In the genomic region with DNA sequence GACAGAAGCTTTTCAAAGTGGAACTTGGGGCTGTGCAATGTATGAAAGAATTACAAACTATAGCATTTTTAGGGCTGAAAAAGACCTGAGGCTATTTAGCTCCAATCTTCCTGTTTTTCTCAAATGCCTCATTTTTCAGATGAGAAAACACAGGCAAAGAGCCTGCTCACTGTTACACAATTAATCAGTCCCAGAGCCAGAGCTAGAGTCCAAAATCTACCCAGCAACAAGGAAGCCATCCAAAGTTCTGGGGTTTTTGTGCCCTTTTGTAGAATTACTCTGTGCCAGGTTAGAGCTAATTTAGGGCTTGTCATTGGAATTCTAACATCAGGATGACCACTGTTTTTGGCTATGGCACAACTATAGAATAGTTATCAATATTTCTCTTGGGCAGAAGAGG, we compare ENCODE assay signal across 31 cellular contexts. TPM values are rescaled to one million over a fixed set of nuclear protein-coding genes. Genes with fewer than 3 reads are reported as not detected.
"Had no signal": no experiment of that assay in that cellular context is flagged by ENCODE, and none has a peak within 500 bp of the region (broad histone marks: within the 10 kb centered on the region; RNA-seq: fewer than 3 reads in every experiment).

No MANE protein-coding gene starts in this region.

- DNase-seq: activated B cell treated with CpG ODN at 0.5 μM for 24 hours; activated CD4-positive, alpha-beta T cell treated with anti-CD3 and anti-CD28 coated beads for 1 hour; activated CD4-positive, alpha-beta T cell treated with anti-CD3 and anti-CD28 coated beads, Interleukin-2, amount 10 ng/mL, durations not matched to agents 24 days and 14 days; activated CD4-positive, alpha-beta T cell treated with anti-CD3 and anti-CD28 coated beads, Interleukin-2, amount 50 U/mL, for 48 hours; activated CD8-positive, alpha-beta memory T cell treated with anti-CD3 and anti-CD28 coated beads, Interleukin-2, amount 10 ng/mL, durations not matched to agents 7 days and 5 days; activated effector memory CD4-positive, alpha-beta T cell treated with Interleukin-2 at 50 U/mL for 16 hours; activated naive CD4-positive, alpha-beta T cell; activated naive CD8-positive, alpha-beta T cell treated with anti-CD3 and anti-CD28 coated beads, Interleukin-2, amount 50 U/mL, for 24 hours; activated T-cell treated with anti-CD3 and anti-CD28 coated beads, Interleukin-2, amount 50 U/mL, for 24 hours; IMR-90; Kasumi-1; KBM-7; NCI-H1048; NCI-H146; NCI-H187 treated with DMSO at 0.1 percent for 48 hours; NCI-H2081 treated with DMSO at 0.1 percent for 48 hours; NCI-H2171; NCI-H226; NCI-H526; PC-3; SHP77; T-cell; T-helper 2 cell; T1000 had no signal

- H3K4me1 ChIP-seq: SJSA1 had no signal

- FAIRE-seq: astrocyte, RCC 7860, TTC549 had no signal

- H3K9me3 ChIP-seq: SJSA1 had no signal

- H3K27ac ChIP-seq: SJSA1 had no signal

- H3K4me3 ChIP-seq: SJSA1 had no signal

- H3K27me3 ChIP-seq: SJSA1 had no signal

- H3K36me3 ChIP-seq: SJSA1 had no signal

- ATAC-seq: activated CD8-positive, alpha-beta memory T cell treated with anti-CD3 and anti-CD28 coated beads, Interleukin-2, amount 10 ng/mL, durations not matched to agents 7 days and 5 days; activated naive CD4-positive, alpha-beta T cell treated with anti-CD3 and anti-CD28 coated beads, Interleukin-2, amount 50 U/mL, for 72 hours; activated naive CD8-positive, alpha-beta T cell treated with anti-CD3 and anti-CD28 coated beads, Interleukin-2, amount 50 U/mL, for 24 hours; PC-3; T-cell had no signal

RNA-seq across cellular contexts. Expression of a gene that starts 45.5 kb away (rescaled TPM):
- total RNA-seq: activated B cell treated with CpG ODN at 0.5 μM for 24 hours; activated CD4-positive, alpha-beta T cell treated with anti-CD3 and anti-CD28 coated beads, Interleukin-2, amount 10 ng/mL, durations not matched to agents 24 days and 14 days; activated CD8-positive, alpha-beta memory T cell treated with anti-CD3 and anti-CD28 coated beads, Interleukin-2, amount 10 ng/mL, durations not matched to agents 7 days and 5 days; activated naive CD4-positive, alpha-beta T cell treated with anti-CD3 and anti-CD28 coated beads, Interleukin-2, amount 50 U/mL, for 72 hours; activated T-helper 1 cell treated with anti-CD3 and anti-CD28 coated beads, Interleukin-12 subunit alpha, Interleukin-12 subunit beta, Interleukin-2, Interleukin-4 antibody, amounts not matched to agents 30 ng/mL and 10 ng/mL and 1 ng/mL, durations not matched to agents 14 hours and 24 hours and 36 hours; astrocyte; IMR-90; NCI-H460; PC-3; SJSA1; T-cell had no signal
